Comparison of ENCODE assay signal across 7 cellular contexts in the genomic region with DNA sequence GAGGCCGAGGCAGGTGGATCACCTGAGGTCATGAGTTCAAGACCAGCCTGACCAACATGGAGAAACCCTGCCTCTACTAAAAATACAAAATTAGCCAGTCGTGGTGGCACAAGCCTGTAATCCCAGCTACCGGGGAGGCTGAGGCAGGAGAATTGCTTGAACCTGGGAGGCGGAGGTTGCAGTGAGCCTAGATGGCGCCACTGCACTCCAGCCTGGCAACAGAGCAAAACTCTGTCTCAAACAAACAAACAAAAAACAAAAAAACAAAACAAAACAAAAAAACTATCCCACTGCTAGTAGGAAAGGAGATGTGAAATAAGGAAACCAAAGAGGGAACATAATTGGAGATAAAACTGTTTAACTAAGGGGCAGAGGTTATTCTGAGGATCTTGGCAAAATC.
DNase-seq lines count a peak whose midpoint lies in the region; ATAC-seq and TF ChIP-seq lines count a peak whose summit lies in the region.
"Not testable (repeated sequence)": the region's sequence is repeated elsewhere in the genome, so short reads cannot be mapped to it uniquely, and the experiment has no call there.

No MANE protein-coding gene starts in this region.

- 80 to 87% (median 85%) methylated on average over 5 of the region's 5 CpGs for WGBS in spleen, 5 donors

- H3K27ac ChIP-seq in A673 (ENCODE audit: low read depth, low read length, poor library complexity, severe bottlenecking); GM23338 (ENCODE audit: low read depth); spleen: not testable (repeated sequence)
- H3K27ac ChIP-seq in OCI-LY3 (ENCODE audit: low read length), result peak overlapping the region; percentile 57

- TF ChIP-seq POLR2A in spleen (IDR thresholded peaks at IDR 0.05), result not testable (repeated sequence)

- not testable (repeated sequence) for H3K27me3 Mint-ChIP-seq in GM23338 (ENCODE audit: insufficient read depth, low read depth, poor library complexity); brain; nephron (ENCODE audit: low read depth)

- H3F3A ChIP-seq in GM23338 (replicated peaks; ENCODE audit: low read depth), result not testable (repeated sequence)

- not testable (repeated sequence) for H3K9me3 ChIP-seq in A673 (ENCODE audit: low read depth, low read length, poor library complexity, severe bottlenecking); OCI-LY3 (ENCODE audit: insufficient read depth, low read length); neuron (ENCODE audit: low read length)
- peaks cover 0 to 19% (median 12%) of the 10 kb centered on the region in 8 donors for H3K9me3 ChIP-seq in spleen

- TF ChIP-seq CTCF in A673 (conservative IDR thresholded peaks at IDR 0.05; ENCODE audit: low read depth, low read length), result peak; percentile 57
- TF ChIP-seq CTCF in GM23338 (conservative IDR thresholded peaks at IDR 0.05; ENCODE audit: low read depth in 2 of 2), result peak; percentile 39 to 58
- TF ChIP-seq CTCF in OCI-LY3 (IDR thresholded peaks at IDR 0.05; ENCODE audit: low read depth, low read length); brain (conservative IDR thresholded peaks at IDR 0.05); nephron (IDR thresholded peaks at IDR 0.05; ENCODE audit: unreplicated experiment in 3 of 3); spleen (IDR thresholded peaks at IDR 0.05 in 8 of 11, conservative IDR thresholded peaks at IDR 0.05 in 3 of 11): not testable (repeated sequence)

- CTCF ChIA-PET in A673 (lab: Charles Lee), result interaction anchor here (1.0 kb wide), 1 partner anchor 127 kb away, joined by 3 read pairs; no protein-coding TSS in a partner anchor

- H3K79me2 ChIP-seq in GM23338 (replicated peaks; ENCODE audit: insufficient read depth); OCI-LY3 (ENCODE audit: low read length): not testable (repeated sequence)

- H3K4me1 Mint-ChIP-seq in GM23338, result peaks cover 15% of the 10 kb centered on the region; the same call in 2 of the 3 replicates
- peaks cover 37% of the 10 kb centered on the region for H3K4me1 Mint-ChIP-seq in brain
- H3K4me1 Mint-ChIP-seq in nephron, result not testable (repeated sequence)

- DNase-seq in A673 (ENCODE audit: low spot score); GM23338 (ENCODE audit: low spot score): not testable (repeated sequence)
- peak; percentile 47 for DNase-seq in spleen

- not testable (repeated sequence) for H3K27ac Mint-ChIP-seq in GM23338
- H3K27ac Mint-ChIP-seq in brain (peak overlapping the region in 3 of 5 experiments; percentile 29 to 85 (median 40)), nephron (peak overlapping the region; percentile 63 to 83 (median 77))

- peaks cover 24% of the 10 kb centered on the region for H3K4me1 ChIP-seq in A673 (ENCODE audit: insufficient read depth, low read length, poor library complexity, severe bottlenecking)
- not testable (repeated sequence) for H3K4me1 ChIP-seq in GM23338 (ENCODE audit: insufficient read depth); spleen
- H3K4me1 ChIP-seq in OCI-LY3 (ENCODE audit: low read length), result peaks cover 28% of the 10 kb centered on the region
- peaks cover 15% of the 10 kb centered on the region for H3K4me1 ChIP-seq in neuron (ENCODE audit: insufficient read depth, low read length)

- ATAC-seq in GM23338, result not testable (repeated sequence)

- intact Hi-C loops in A673 (cut with micrococcal nuclease; ENCODE audit: unreplicated experiment); spleen (cut with DNase I; ENCODE audit: low total_unique reads): not testable (repeated sequence)

- not testable (repeated sequence) for H3K9me3 Mint-ChIP-seq in GM23338, nephron
- H3K9me3 Mint-ChIP-seq in brain, result peaks cover 8 to 14% (median 10%) of the 10 kb centered on the region in 5 experiments

- H2AFZ ChIP-seq in GM23338; OCI-LY3 (ENCODE audit: low read depth, low read length): not testable (repeated sequence)
- H2AFZ ChIP-seq in neuron (ENCODE audit: low read depth, low read length), result peak overlapping the region; percentile 6

- not testable (repeated sequence) for H3K4me2 ChIP-seq in GM23338
- peak overlapping the region; percentile 44; the same call in 1 of the 2 replicates for H3K4me2 ChIP-seq in OCI-LY3 (ENCODE audit: low read length)

- H4K20me1 ChIP-seq in GM23338 (replicated peaks; ENCODE audit: insufficient read depth); OCI-LY3 (ENCODE audit: insufficient read depth, low read length): not testable (repeated sequence)

- not testable (repeated sequence) for H3K27me3 ChIP-seq in A673 (replicated peaks; ENCODE audit: insufficient read depth, low read depth, low read length, poor library complexity); GM23338 (ENCODE audit: insufficient read depth); OCI-LY3 (ENCODE audit: low read depth, low read length); neuron (ENCODE audit: insufficient read depth, low read length); spleen (replicated peaks in 1 of 7)

- POLR2A ChIA-PET in A673 (lab: Charles Lee; ENCODE audit: low non-redundant PET), result not testable (repeated sequence)

- not testable (repeated sequence) for H3K4me3 ChIP-seq in A673 (ENCODE audit: low read depth, low read length, poor library complexity, severe bottlenecking); GM23338; OCI-LY3 (ENCODE audit: low read length); neuron (ENCODE audit: low read length); spleen

- H3K9me2 ChIP-seq in GM23338 (ENCODE audit: insufficient read depth), result not testable (repeated sequence)

- not testable (repeated sequence) for H3K4me3 Mint-ChIP-seq in GM23338, brain, nephron

- H3K36me3 Mint-ChIP-seq in GM23338 (ENCODE audit: low read depth); brain: not testable (repeated sequence)
- H3K36me3 Mint-ChIP-seq in nephron (ENCODE audit: low read depth), result peaks cover 11% of the 10 kb centered on the region

- H3K9ac ChIP-seq in OCI-LY3 (ENCODE audit: low read length), result not testable (repeated sequence)

- H3K36me3 ChIP-seq in A673 (ENCODE audit: insufficient read depth, low read length, poor library complexity, severe bottlenecking); GM23338 (ENCODE audit: insufficient read depth); OCI-LY3 (replicated peaks; ENCODE audit: low read depth, low read length); neuron (ENCODE audit: insufficient read depth, low read length); spleen: not testable (repeated sequence)

- BruUV-seq in A673 (replicated peaks; lab: Mats Ljungman, UMichigan), result not testable (repeated sequence)
